Comparison of ENCODE assay signal across 7 cellular contexts in genomic region chr10:19819419-19820033, GRCh38. TPM values are rescaled to one million over a fixed set of nuclear protein-coding genes. Genes with fewer than 3 reads are reported as not detected.
DNase-seq lines count a peak whose midpoint lies in the region; ATAC-seq and TF ChIP-seq lines count a peak whose summit lies in the region.

No MANE protein-coding gene starts in this region.

- in situ Hi-C loops in SK-MEL-5 (cut with HindIII; ENCODE audit: low pct_unique_long_range_greater_than_20kb, low sequenced_read_pairs) = no loop called here

- H3K4me3 ChIP-seq in fibroblast of villous mesenchyme (ENCODE audit: low read depth, low read length) = peak overlapping the region; percentile 78

- peak; percentile 6 for DNase-seq in Daoy (ENCODE audit: low read depth)
- DNase-seq in SK-MEL-5 (ENCODE audit: low read depth, low spot score) = peak; percentile 62
- peak; percentile 58 for DNase-seq in fibroblast of villous mesenchyme (ENCODE audit: low read depth)
- DNase-seq in renal cortical epithelial cell (ENCODE audit: low read depth) = peak; percentile 43
- no peak for DNase-seq in 8988T
- DNase-seq in ecto neural progenitor cell (ENCODE audit: low spot score) = no peak

- peak; percentile 37 for ATAC-seq in HG03175 (IDR thresholded peaks at IDR 0.05; ENCODE audit: unreplicated experiment)

- peak; percentile 75 for TF ChIP-seq CTCF in fibroblast of villous mesenchyme (IDR thresholded peaks at IDR 0.05; ENCODE audit: insufficient read depth, low read depth, low read length)

RNA-seq across cellular contexts. Expression of gene PLXDC2, which starts 3.3 kb away (rescaled TPM):
- total RNA-seq in Daoy (2014; rRNA removed; shearing (Covaris generic)) = 0.33 and 0.69 TPM in 2 replicates
- 0.03 TPM in 1 of 2 replicates, not detected in the other for total RNA-seq in SK-MEL-5 (2014; rRNA removed; shearing (Covaris generic))
- polyA plus RNA-seq in SK-MEL-5 (2015; cell fraction: cytosol; rRNA removed) = not detected in 2 replicates
- polyA plus RNA-seq in SK-MEL-5 (2015; cell fraction: nucleus; rRNA removed) = not detected in 2 replicates
- total RNA-seq in fibroblast of villous mesenchyme (12.6 and 19.0 TPM in 2 replicates), renal cortical epithelial cell (4.3 and 7.8 TPM in 2 replicates)

Comparison
In these comparisons a context has a peak if more than half of its experiments do, and no peak if none do; other contexts are left out.
1. DNase-seq: peak in Daoy (single experiment), SK-MEL-5 (single experiment), fibroblast of villous mesenchyme (single experiment) and renal cortical epithelial cell (single experiment); none in 8988T (single experiment) and ecto neural progenitor cell (single experiment).